In genomic region chr5:102595332-102595731, GRCh38 we compare ENCODE assay signal across 14 cellular contexts.
DNase-seq lines count a peak whose midpoint lies in the region.
"Had no signal": no experiment of that assay in that cellular context is flagged by ENCODE, and none has a peak within 500 bp of the region (broad histone marks: within the 10 kb centered on the region; RNA-seq: fewer than 3 reads in every experiment).

No MANE protein-coding gene starts in this region.

- intact Hi-C loops in activated T-helper 2 cell treated with anti-CD3 and anti-CD28 coated beads, Interferon-gamma antibody, Interleukin-2, Interleukin-4, amounts not matched to agents 10 μg/mL and 5 μg/mL and 100 μg/mL, durations not matched to agents 14 hours and 24 hours and 36 hours (cut with micrococcal nuclease): loop anchor here (2.0 kb wide), 1 partner anchor 167 kb away; no protein-coding TSS in a partner anchor

- no peaks in the 10 kb centered on the region for H3K36me3 Mint-ChIP-seq in activated T-helper 2 cell treated with anti-CD3 and anti-CD28 coated beads, Interferon-gamma antibody, Interleukin-2, Interleukin-4, amounts not matched to agents 10 μg/mL and 5 μg/mL and 100 μg/mL, durations not matched to agents 14 hours and 24 hours and 36 hours (ENCODE audit: low read depth)
- H3K36me3 Mint-ChIP-seq in activated CD4-positive, alpha-beta T cell treated with anti-CD3 and anti-CD28 coated beads, Interleukin-2, amount 10 ng/mL, durations not matched to agents 7 days and 5 days (ENCODE audit: low read depth): no peaks in the 10 kb centered on the region
- H3K36me3 Mint-ChIP-seq: CD14-positive monocyte; CD8-positive, alpha-beta memory T cell had no signal

- H3K27ac Mint-ChIP-seq in activated T-helper 2 cell treated with anti-CD3 and anti-CD28 coated beads, Interferon-gamma antibody, Interleukin-2, Interleukin-4, amounts not matched to agents 10 μg/mL and 5 μg/mL and 100 μg/mL, durations not matched to agents 14 hours and 24 hours and 36 hours: peak overlapping the region; percentile 40
- H3K27ac Mint-ChIP-seq in activated CD4-positive, alpha-beta T cell treated with anti-CD3 and anti-CD28 coated beads, Interleukin-2, amount 10 ng/mL, durations not matched to agents 7 days and 5 days: no peak overlapping the region
- H3K27ac Mint-ChIP-seq: CD14-positive monocyte had no signal

- POLR2A ChIA-PET in activated CD4-positive, alpha-beta T cell treated with anti-CD3 and anti-CD28 coated beads, Interleukin-2, amount 10 ng/mL, durations not matched to agents 7 days and 5 days (lab: Charles Lee): no interaction called here

- H3K4me3 Mint-ChIP-seq in activated T-helper 2 cell treated with anti-CD3 and anti-CD28 coated beads, Interferon-gamma antibody, Interleukin-2, Interleukin-4, amounts not matched to agents 10 μg/mL and 5 μg/mL and 100 μg/mL, durations not matched to agents 14 hours and 24 hours and 36 hours (ENCODE audit: low read depth): no peak overlapping the region
- no peak overlapping the region for H3K4me3 Mint-ChIP-seq in activated CD4-positive, alpha-beta T cell treated with anti-CD3 and anti-CD28 coated beads, Interleukin-2, amount 10 ng/mL, durations not matched to agents 7 days and 5 days

- CTCF ChIA-PET in activated CD4-positive, alpha-beta T cell treated with anti-CD3 and anti-CD28 coated beads, Interleukin-2, amount 10 ng/mL, durations not matched to agents 7 days and 5 days (lab: Charles Lee): no interaction called here

- H3K9me3 Mint-ChIP-seq in activated T-helper 2 cell treated with anti-CD3 and anti-CD28 coated beads, Interferon-gamma antibody, Interleukin-2, Interleukin-4, amounts not matched to agents 10 μg/mL and 5 μg/mL and 100 μg/mL, durations not matched to agents 14 hours and 24 hours and 36 hours: peaks cover 5% of the 10 kb centered on the region
- peaks cover 7% of the 10 kb centered on the region for H3K9me3 Mint-ChIP-seq in activated CD4-positive, alpha-beta T cell treated with anti-CD3 and anti-CD28 coated beads, Interleukin-2, amount 10 ng/mL, durations not matched to agents 7 days and 5 days

- peak; percentile 6 for DNase-seq in EH (ENCODE audit: low read depth)
- peak; percentile 23 for DNase-seq in ELR (ENCODE audit: low read depth)
- peak; percentile 54 for DNase-seq in M059J (ENCODE audit: low read depth)
- no peak for DNase-seq in activated T-helper 2 cell treated with anti-CD3 and anti-CD28 coated beads, Interferon-gamma antibody, Interleukin-2, Interleukin-4, amounts not matched to agents 10 μg/mL and 5 μg/mL and 100 μg/mL, durations not matched to agents 14 hours and 24 hours and 36 hours (ENCODE audit: low spot score)
- no peak for DNase-seq in activated CD4-positive, alpha-beta T cell treated with anti-CD3 and anti-CD28 coated beads, Interleukin-2, amount 10 ng/mL, durations not matched to agents 7 days and 5 days
- no peak for DNase-seq in DMS114 treated with DMSO at 0.1 percent for 48 hours (lab: John Stamatoyannopoulos, UW; ENCODE audit: unreplicated experiment)
- no peak for DNase-seq in activated gamma-delta T cell (lab: John Stamatoyannopoulos, UW)
- DNase-seq: Caco-2; CD8-positive, alpha-beta memory T cell; DMS53; GDM1; GM23248; H7 had no signal

- peaks cover 18% of the 10 kb centered on the region for H3K4me1 Mint-ChIP-seq in activated T-helper 2 cell treated with anti-CD3 and anti-CD28 coated beads, Interferon-gamma antibody, Interleukin-2, Interleukin-4, amounts not matched to agents 10 μg/mL and 5 μg/mL and 100 μg/mL, durations not matched to agents 14 hours and 24 hours and 36 hours (ENCODE audit: low read depth)
- peaks cover 7% of the 10 kb centered on the region for H3K4me1 Mint-ChIP-seq in activated CD4-positive, alpha-beta T cell treated with anti-CD3 and anti-CD28 coated beads, Interleukin-2, amount 10 ng/mL, durations not matched to agents 7 days and 5 days

- H3K27me3 Mint-ChIP-seq in activated T-helper 2 cell treated with anti-CD3 and anti-CD28 coated beads, Interferon-gamma antibody, Interleukin-2, Interleukin-4, amounts not matched to agents 10 μg/mL and 5 μg/mL and 100 μg/mL, durations not matched to agents 14 hours and 24 hours and 36 hours (ENCODE audit: low read depth): no peaks in the 10 kb centered on the region
- H3K27me3 Mint-ChIP-seq in activated CD4-positive, alpha-beta T cell treated with anti-CD3 and anti-CD28 coated beads, Interleukin-2, amount 10 ng/mL, durations not matched to agents 7 days and 5 days: no peaks in the 10 kb centered on the region

Comparison
In these comparisons a context has a peak if more than half of its experiments do, and no peak if none do; other contexts are left out.
1. DNase-seq: peak in EH (single experiment), ELR (single experiment) and M059J (single experiment); none in activated T-helper 2 cell treated with anti-CD3 and anti-CD28 coated beads, Interferon-gamma antibody, Interleukin-2, Interleukin-4, amounts not matched to agents 10 μg/mL and 5 μg/mL and 100 μg/mL, durations not matched to agents 14 hours and 24 hours and 36 hours (single experiment), activated CD4-positive, alpha-beta T cell treated with anti-CD3 and anti-CD28 coated beads, Interleukin-2, amount 10 ng/mL, durations not matched to agents 7 days and 5 days (single experiment), DMS114 treated with DMSO at 0.1 percent for 48 hours (single experiment) and activated gamma-delta T cell (single experiment).